2 cellular contexts compared by ENCODE assay signal in the genomic region with DNA sequence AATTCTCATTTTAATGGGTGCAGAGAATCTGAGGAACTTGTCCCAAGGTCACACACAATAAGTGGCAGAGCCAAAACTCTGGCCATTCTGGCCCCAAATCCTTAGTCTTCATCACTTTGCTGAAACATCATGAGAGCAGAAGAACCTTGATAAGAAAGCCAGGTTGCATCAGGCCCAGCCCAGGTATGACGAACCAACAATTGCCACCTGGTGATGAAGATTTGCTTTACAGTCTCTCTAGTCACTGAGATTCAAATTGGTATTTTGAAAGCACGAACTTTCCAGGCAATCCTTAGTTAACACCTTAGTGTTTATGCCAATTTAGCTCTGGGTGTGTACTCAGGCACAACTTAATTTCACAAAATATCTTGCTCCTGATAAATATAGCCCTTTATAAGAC.
TF ChIP-seq lines count a peak whose summit lies in the region.

No MANE protein-coding gene starts in this region.

TF ChIP-seq in GM23338, 12 proteins besides CTCF, POLR2A, EP300 and RAD21 (continues in another document):
- TF ChIP-seq STAT1 (IDR thresholded peaks at IDR 0.05; ENCODE audit: unreplicated experiment) (no peak), CREB1 (CRISPR knock-in tag; IDR thresholded peaks at IDR 0.05; ENCODE audit: low read depth) (no peak), JUNB (IDR thresholded peaks at IDR 0.05; ENCODE audit: unreplicated experiment) (no peak), POLR2AphosphoS5 (IDR thresholded peaks at IDR 0.05; ENCODE audit: low read depth) (no peak), NANOG (IDR thresholded peaks at IDR 0.05; ENCODE audit: borderline replicate concordance) (no peak), EZH2phosphoT487 (IDR thresholded peaks at IDR 0.05; ENCODE audit: unreplicated experiment) (no peak), ZNF114 (CRISPR knock-in tag; IDR thresholded peaks at IDR 0.05) (no peak), ZNF331 (CRISPR knock-in tag; IDR thresholded peaks at IDR 0.05; ENCODE audit: low read depth) (no peak)
- TF ChIP-seq, protein P1, sequence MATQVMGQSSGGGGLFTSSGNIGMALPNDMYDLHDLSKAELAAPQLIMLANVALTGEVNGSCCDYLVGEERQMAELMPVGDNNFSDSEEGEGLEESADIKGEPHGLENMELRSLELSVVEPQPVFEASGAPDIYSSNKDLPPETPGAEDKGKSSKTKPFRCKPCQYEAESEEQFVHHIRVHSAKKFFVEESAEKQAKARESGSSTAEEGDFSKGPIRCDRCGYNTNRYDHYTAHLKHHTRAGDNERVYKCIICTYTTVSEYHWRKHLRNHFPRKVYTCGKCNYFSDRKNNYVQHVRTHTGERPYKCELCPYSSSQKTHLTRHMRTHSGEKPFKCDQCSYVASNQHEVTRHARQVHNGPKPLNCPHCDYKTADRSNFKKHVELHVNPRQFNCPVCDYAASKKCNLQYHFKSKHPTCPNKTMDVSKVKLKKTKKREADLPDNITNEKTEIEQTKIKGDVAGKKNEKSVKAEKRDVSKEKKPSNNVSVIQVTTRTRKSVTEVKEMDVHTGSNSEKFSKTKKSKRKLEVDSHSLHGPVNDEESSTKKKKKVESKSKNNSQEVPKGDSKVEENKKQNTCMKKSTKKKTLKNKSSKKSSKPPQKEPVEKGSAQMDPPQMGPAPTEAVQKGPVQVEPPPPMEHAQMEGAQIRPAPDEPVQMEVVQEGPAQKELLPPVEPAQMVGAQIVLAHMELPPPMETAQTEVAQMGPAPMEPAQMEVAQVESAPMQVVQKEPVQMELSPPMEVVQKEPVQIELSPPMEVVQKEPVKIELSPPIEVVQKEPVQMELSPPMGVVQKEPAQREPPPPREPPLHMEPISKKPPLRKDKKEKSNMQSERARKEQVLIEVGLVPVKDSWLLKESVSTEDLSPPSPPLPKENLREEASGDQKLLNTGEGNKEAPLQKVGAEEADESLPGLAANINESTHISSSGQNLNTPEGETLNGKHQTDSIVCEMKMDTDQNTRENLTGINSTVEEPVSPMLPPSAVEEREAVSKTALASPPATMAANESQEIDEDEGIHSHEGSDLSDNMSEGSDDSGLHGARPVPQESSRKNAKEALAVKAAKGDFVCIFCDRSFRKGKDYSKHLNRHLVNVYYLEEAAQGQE (IDR thresholded peaks at IDR 0.05; ENCODE audit: unreplicated experiment), result no peak
- TF ChIP-seq, protein P2, sequence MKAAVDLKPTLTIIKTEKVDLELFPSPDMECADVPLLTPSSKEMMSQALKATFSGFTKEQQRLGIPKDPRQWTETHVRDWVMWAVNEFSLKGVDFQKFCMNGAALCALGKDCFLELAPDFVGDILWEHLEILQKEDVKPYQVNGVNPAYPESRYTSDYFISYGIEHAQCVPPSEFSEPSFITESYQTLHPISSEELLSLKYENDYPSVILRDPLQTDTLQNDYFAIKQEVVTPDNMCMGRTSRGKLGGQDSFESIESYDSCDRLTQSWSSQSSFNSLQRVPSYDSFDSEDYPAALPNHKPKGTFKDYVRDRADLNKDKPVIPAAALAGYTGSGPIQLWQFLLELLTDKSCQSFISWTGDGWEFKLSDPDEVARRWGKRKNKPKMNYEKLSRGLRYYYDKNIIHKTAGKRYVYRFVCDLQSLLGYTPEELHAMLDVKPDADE (IDR thresholded peaks at IDR 0.05), result no peak

TF ChIP-seq in H1, 55 proteins besides CTCF, POLR2A, EP300 and RAD21:
- TF ChIP-seq SIRT6 (IDR thresholded peaks at IDR 0.05; ENCODE audit: low read length) (no peak), CHD1 (IDR thresholded peaks at IDR 0.05; ENCODE audit: low read depth, low read length) (no peak), BACH1 (IDR thresholded peaks at IDR 0.05; ENCODE audit: low read length) (no peak), JUND (IDR thresholded peaks at IDR 0.05; ENCODE audit: low read length) (no peak)
